Comparison of ENCODE assay signal across 19 cellular contexts in genomic region chr22:20061481-20061861, GRCh38. TPM values are rescaled to one million over a fixed set of nuclear protein-coding genes. Genes with fewer than 3 reads are reported as not detected.
DNase-seq lines count a peak whose midpoint lies in the region; FAIRE-seq and TF ChIP-seq lines count a peak whose summit lies in the region.
"Had no signal": no experiment of that assay in that cellular context is flagged by ENCODE, and none has a peak within 500 bp of the region (broad histone marks: within the 10 kb centered on the region; RNA-seq: fewer than 3 reads in every experiment).

No MANE protein-coding gene starts in this region.

- H3K27ac ChIP-seq in coronary artery: no peak overlapping the region
- H3K27ac ChIP-seq: colonic mucosa, KMS-11, neutrophil had no signal

- H3K4me3 ChIP-seq in coronary artery: no peak overlapping the region
- H3K4me3 ChIP-seq: colonic mucosa had no signal

- no peak for FAIRE-seq in urothelium cell line (lab: Jason Lieb, UNC)
- FAIRE-seq: GM18507, keratinocyte had no signal

- DNase-seq in EH (ENCODE audit: low read depth): peak; percentile 17
- peak; percentile 47 for DNase-seq in HT-29 (ENCODE audit: low spot score)
- DNase-seq in coronary artery (ENCODE audit: low spot score): peak; percentile 59
- peak; percentile 40 to 91 for DNase-seq in lung microvascular endothelial cell (ENCODE audit: low read depth in 2 of 2)
- no peak for DNase-seq in foreskin melanocyte
- no peak for DNase-seq in urothelium cell line (ENCODE audit: low spot score)
- DNase-seq in activated T-cell treated with anti-CD3 and anti-CD28 coated beads, Interleukin-2, amount 50 U/mL, for 1 hour: no peak
- no peak for DNase-seq in islet precursor cell
- DNase-seq: activated effector memory CD4-positive, alpha-beta T cell treated with anti-CD3 and anti-CD28 coated beads, Interleukin-2, amount 50 U/mL, for 16 hours; BE2C; colonic mucosa; head of caudate nucleus; NCI-H1417; stimulated activated CD4-positive, alpha-beta T cell treated with anti-CD3 and anti-CD28 coated beads, Interleukin-4, amount 100 ng/mL, for 24 hours; stimulated activated CD8-positive, alpha-beta memory T cell treated with anti-CD3 and anti-CD28 coated beads, Interleukin-4, amount 100 ng/mL, for 48 hours had no signal

- TF ChIP-seq CTCF in coronary artery (IDR thresholded peaks at IDR 0.05): no peak

RNA-seq across cellular contexts. Expression of gene DGCR8, which starts 18.6 kb away (rescaled TPM):
- 74.9 and 87.2 TPM in 2 replicates for total RNA-seq in HT-29 (2014; rRNA removed; shearing (Covaris generic))
- total RNA-seq in lung microvascular endothelial cell: 17.4 and 23.2 TPM in 2 replicates

RNA-seq across cellular contexts. Expression of gene TANGO2, which starts 40.6 kb away (rescaled TPM):
- total RNA-seq in HT-29 (2014; rRNA removed; shearing (Covaris generic)): 71.9 and 88.2 TPM in 2 replicates
- 42.3 and 46.8 TPM in 2 replicates for total RNA-seq in lung microvascular endothelial cell

RNA-seq across cellular contexts. Expression of gene ARVCF, which starts 44.8 kb away (rescaled TPM):
- total RNA-seq in HT-29 (2014; rRNA removed; shearing (Covaris generic)): 211 and 219 TPM in 2 replicates
- total RNA-seq in lung microvascular endothelial cell: 46.0 and 72.0 TPM in 2 replicates

RNA-seq across cellular contexts. Expression of gene RANBP1, which starts 54.4 kb away (rescaled TPM):
- 978 and 1,308 TPM in 2 replicates for total RNA-seq in HT-29 (2014; rRNA removed; shearing (Covaris generic))
- total RNA-seq in lung microvascular endothelial cell: 99.2 and 108 TPM in 2 replicates

RNA-seq across cellular contexts. Expression of gene TRMT2A, which starts 55.6 kb away (rescaled TPM):
- 241 and 278 TPM in 2 replicates for total RNA-seq in HT-29 (2014; rRNA removed; shearing (Covaris generic))
- total RNA-seq in lung microvascular endothelial cell: 24.0 and 31.0 TPM in 2 replicates

Comparison
In these comparisons a context has a peak if more than half of its experiments do, and no peak if none do; other contexts are left out.
1. DNase-seq: peak in EH (single experiment), HT-29 (single experiment), coronary artery (single experiment) and lung microvascular endothelial cell (2 of 2); none in foreskin melanocyte (single experiment), urothelium cell line (single experiment), activated T-cell treated with anti-CD3 and anti-CD28 coated beads, Interleukin-2, amount 50 U/mL, for 1 hour (single experiment) and islet precursor cell (single experiment).